ENCODE assay signal across 9 cellular contexts in genomic region chr15:33242669-33243191, GRCh38. TPM values are rescaled to one million over a fixed set of nuclear protein-coding genes. Genes with fewer than 3 reads are reported as not detected.
DNase-seq lines count a peak whose midpoint lies in the region; ATAC-seq, FAIRE-seq and TF ChIP-seq lines count a peak whose summit lies in the region.
"Had no signal": no experiment of that assay in that cellular context is flagged by ENCODE, and none has a peak within 500 bp of the region (broad histone marks: within the 10 kb centered on the region; RNA-seq: fewer than 3 reads in every experiment).

No MANE protein-coding gene starts in this region.

- H2BK15ac ChIP-seq in mesenchymal stem cell (ENCODE audit: low read depth, poor library complexity, severe bottlenecking) = no peak overlapping the region

- H3K14ac ChIP-seq in mesenchymal stem cell (ENCODE audit: low read length in 2 of 2) = no peak overlapping the region

- H4K8ac ChIP-seq in mesenchymal stem cell (ENCODE audit: low read length) = no peak overlapping the region

- peaks cover 0 to 5% (median under 1%) of the 10 kb centered on the region in 4 donors for H3K4me1 Mint-ChIP-seq in naive thymus-derived CD8-positive, alpha-beta T cell
- H3K4me1 Mint-ChIP-seq: activated B cell treated with CpG ODN at 0.5 μM for 24 hours had no signal

- no TSS peak for BruUV-seq in K562 (replicated peaks; lab: Mats Ljungman, UMichigan)

- FAIRE-seq in K562 (lab: Jason Lieb, UNC) = no peak

- intact Hi-C loops in K562 (cut with micrococcal nuclease) = no loop called here

- no peak overlapping the region for H3K4ac ChIP-seq in mesenchymal stem cell (ENCODE audit: low read depth in 1 of 2, low read length in 2 of 2)

- H2BK12ac ChIP-seq in mesenchymal stem cell (ENCODE audit: low read length in 2 of 2) = peak overlapping the region in 1 of 2 experiments; percentile 54

- no peak for TF ChIP-seq EP300 in K562 (IDR thresholded peaks at IDR 0.05; ENCODE audit: low read length)

- peaks cover 0 to 2% (median 0%) of the 10 kb centered on the region in 9 donors for H3K9me3 Mint-ChIP-seq in naive thymus-derived CD8-positive, alpha-beta T cell
- H3K9me3 Mint-ChIP-seq: activated B cell treated with CpG ODN at 0.5 μM for 24 hours had no signal

- H3K27ac ChIP-seq in DND-41 (ENCODE audit: low read length) = no peak overlapping the region
- H3K27ac ChIP-seq in HUES6 (ENCODE audit: low read depth, low read length) = peak overlapping the region; percentile 69
- no peak overlapping the region for H3K27ac ChIP-seq in K562 (ENCODE audit: extremely low read depth, low read depth, low read length)
- peak overlapping the region; percentile 13 for H3K27ac ChIP-seq in mesenchymal stem cell (ENCODE audit: low read length, poor library complexity, severe bottlenecking)

- H3K9me1 ChIP-seq in K562 (ENCODE audit: control insufficient read depth, insufficient read depth, low read length) = no peaks in the 10 kb centered on the region

- ATAC-seq in DND-41 (ENCODE audit: insufficient read depth, low read depth) (no peak), K562 (no peak)
- ATAC-seq in naive thymus-derived CD8-positive, alpha-beta T cell = no peak

- no peak overlapping the region for H3K9ac ChIP-seq in DND-41 (ENCODE audit: low read depth, low read length)
- H3K9ac ChIP-seq in HUES6 (ENCODE audit: low read length) = peak overlapping the region; percentile 70
- no peak overlapping the region for H3K9ac ChIP-seq in K562 (ENCODE audit: insufficient read depth in 1 of 2, low read depth in 2 of 2, low read length in 2 of 2)
- H3K9ac ChIP-seq in mesenchymal stem cell (ENCODE audit: low read length) = peak overlapping the region; percentile 51

- H3K79me2 ChIP-seq in DND-41 (ENCODE audit: insufficient read depth, low read length) (no peaks in the 10 kb centered on the region), K562 (ENCODE audit: control insufficient read depth, insufficient read depth, low read length) (no peaks in the 10 kb centered on the region)

- H2AFZ ChIP-seq in DND-41 (ENCODE audit: low read depth, low read length) (no peak overlapping the region), K562 (ENCODE audit: low read depth, low read length) (no peak overlapping the region), mesenchymal stem cell (ENCODE audit: low read depth, low read length) (no peak overlapping the region)

- peaks cover 4% of the 10 kb centered on the region for H3K27me3 ChIP-seq in DND-41 (ENCODE audit: insufficient read depth, low read length, poor library complexity)
- no peaks in the 10 kb centered on the region for H3K27me3 ChIP-seq in HUES6 (ENCODE audit: control insufficient read depth, insufficient read depth, low read length)
- no peaks in the 10 kb centered on the region for H3K27me3 ChIP-seq in K562 (ENCODE audit: control insufficient read depth in 2 of 2, insufficient read depth in 2 of 2, low read length in 2 of 2)
- H3K27me3 ChIP-seq in mesenchymal stem cell (ENCODE audit: control insufficient read depth in 1 of 2, insufficient read depth in 1 of 2, low read length in 2 of 2) = peaks cover 0 to 7% of the 10 kb centered on the region in 2 experiments

- no peak overlapping the region for H3K4me2 ChIP-seq in DND-41 (ENCODE audit: insufficient read depth, low read length)
- no peak overlapping the region for H3K4me2 ChIP-seq in K562 (ENCODE audit: insufficient read depth, low read length)
- no peak overlapping the region for H3K4me2 ChIP-seq in mesenchymal stem cell (ENCODE audit: low read length, poor library complexity, severe bottlenecking)

- peaks cover 0 to 4% (median 0%) of the 10 kb centered on the region in 5 donors for H3K27me3 Mint-ChIP-seq in naive thymus-derived CD8-positive, alpha-beta T cell

- no peak overlapping the region for H4K91ac ChIP-seq in mesenchymal stem cell (ENCODE audit: low read length)

- no peaks in the 10 kb centered on the region for H4K20me1 ChIP-seq in DND-41 (ENCODE audit: insufficient read depth, low read length)
- no peaks in the 10 kb centered on the region for H4K20me1 ChIP-seq in K562 (replicated peaks; ENCODE audit: control insufficient read depth, insufficient read depth, low read length)

- no peak overlapping the region for H3K27ac Mint-ChIP-seq in naive thymus-derived CD8-positive, alpha-beta T cell
- H3K27ac Mint-ChIP-seq: activated B cell treated with CpG ODN at 0.5 μM for 24 hours had no signal

- no peak for TF ChIP-seq POLR2A in K562 (conservative IDR thresholded peaks at IDR 0.05)

- DNase-seq in DND-41 = no peak
- DNase-seq in K562 (ENCODE audit: extremely low read depth in 1 of 4, low spot score in 3 of 4) = peak in 2 of 4 experiments; percentile 15 to 17
- DNase-seq in mesenchymal stem cell = peak; percentile 33
- no peak for DNase-seq in NCI-H146 treated with DMSO at 0.1 percent for 48 hours (lab: John Stamatoyannopoulos, UW; ENCODE audit: unreplicated experiment)
- no peak for DNase-seq in OCI-M2 (lab: John Stamatoyannopoulos, UW; ENCODE audit: unreplicated experiment)
- no peak for DNase-seq in C1 segment of cervical spinal cord (lab: John Stamatoyannopoulos, UW)
- DNase-seq in naive thymus-derived CD8-positive, alpha-beta T cell = no peak
- DNase-seq: activated B cell treated with CpG ODN at 0.5 μM for 24 hours had no signal

- H2BK120ac ChIP-seq in mesenchymal stem cell (ENCODE audit: low read depth, low read length) = no peak overlapping the region

- no peak overlapping the region for H3K4me3 Mint-ChIP-seq in naive thymus-derived CD8-positive, alpha-beta T cell
- H3K4me3 Mint-ChIP-seq: activated B cell treated with CpG ODN at 0.5 μM for 24 hours had no signal

- no peaks in the 10 kb centered on the region for H3K9me3 ChIP-seq in DND-41 (ENCODE audit: insufficient read depth, low read length, severe bottlenecking)
- H3K9me3 ChIP-seq in HUES6 (ENCODE audit: control insufficient read depth, insufficient read depth, low read depth, low read length) = no peaks in the 10 kb centered on the region
- no peaks in the 10 kb centered on the region for H3K9me3 ChIP-seq in K562 (replicated peaks; ENCODE audit: control insufficient read depth, insufficient read depth, low read depth, low read length)
- H3K9me3 ChIP-seq in mesenchymal stem cell (ENCODE audit: control insufficient read depth, low read length) = no peaks in the 10 kb centered on the region

- H2AK5ac ChIP-seq in mesenchymal stem cell (ENCODE audit: low read length, severe bottlenecking) = peak overlapping the region; percentile 44

- no peak overlapping the region for H3K18ac ChIP-seq in mesenchymal stem cell (ENCODE audit: low read depth in 1 of 2, low read length in 2 of 2)

- H3K4me1 ChIP-seq in DND-41 (ENCODE audit: insufficient read depth, low read length) (no peaks in the 10 kb centered on the region), HUES6 (ENCODE audit: control insufficient read depth, insufficient read depth, low read length) (peaks cover 32% of the 10 kb centered on the region), K562 (replicated peaks in 1 of 2; ENCODE audit: control insufficient read depth in 2 of 2, insufficient read depth in 2 of 2, low read length in 2 of 2) (no peaks in the 10 kb centered on the region), mesenchymal stem cell (ENCODE audit: control insufficient read depth, insufficient read depth, low read depth, low read length) (peaks cover 9% of the 10 kb centered on the region)

- 1% methylated on average over 5 of the region's 5 CpGs for WGBS in K562 (ENCODE audit: insufficient coverage, low coverage, missing lambda C conversion rate)
- WGBS in mesenchymal stem cell = 86% methylated on average over 3 of the region's 5 CpGs

- H3K79me1 ChIP-seq in mesenchymal stem cell (replicated peaks; ENCODE audit: low read length, poor library complexity, severe bottlenecking) = no peaks in the 10 kb centered on the region

- H3K4me3 ChIP-seq in DND-41 (ENCODE audit: low read depth in 1 of 2, low read length in 2 of 2) = no peak overlapping the region
- H3K4me3 ChIP-seq in HUES6 (ENCODE audit: low read depth, low read length) = no peak overlapping the region
- no peak overlapping the region for H3K4me3 ChIP-seq in K562
- no peak overlapping the region for H3K4me3 ChIP-seq in mesenchymal stem cell (ENCODE audit: insufficient read depth in 1 of 2, low read depth in 1 of 2, low read length in 2 of 2)

- H3K36me3 ChIP-seq in DND-41 (ENCODE audit: insufficient read depth, low read length) (no peaks in the 10 kb centered on the region), HUES6 (ENCODE audit: control insufficient read depth, insufficient read depth, low read length) (no peaks in the 10 kb centered on the region), K562 (ENCODE audit: control insufficient read depth, insufficient read depth, low read length) (no peaks in the 10 kb centered on the region), mesenchymal stem cell (ENCODE audit: control insufficient read depth in 1 of 2, insufficient read depth in 2 of 2, low read depth in 1 of 2, low read length in 2 of 2) (no peaks in the 10 kb centered on the region)

- POLR2A ChIA-PET in K562 (lab: Yijun Ruan, JAX) = no interaction called here
- POLR2A ChIA-PET in naive thymus-derived CD8-positive, alpha-beta T cell (lab: Charles Lee) = no interaction called here

- no peaks in the 10 kb centered on the region for H3K36me3 Mint-ChIP-seq in naive thymus-derived CD8-positive, alpha-beta T cell

- 0 out of 4 replicates have a peak, but pooled peaks of 1 of the 2 experiments have one; percentile 12 for TF ChIP-seq RAD21 in K562 (CRISPR knock-in tag; conservative IDR thresholded peaks at IDR 0.05 in 1 of 2, IDR thresholded peaks at IDR 0.05 in 1 of 2)

- TF ChIP-seq CTCF in DND-41 (IDR thresholded peaks at IDR 0.05; ENCODE audit: borderline replicate concordance, extremely low read depth, low read length, poor library complexity, severe bottlenecking) = peak; percentile 48
- peak; percentile 11 to 43 (median 41); a peak in 4 of 6 replicates for TF ChIP-seq CTCF in K562 (IDR thresholded peaks at IDR 0.05 in 2 of 3, conservative IDR thresholded peaks at IDR 0.05 in 1 of 3; ENCODE audit: insufficient read depth in 2 of 3, low read depth in 1 of 3, low read length in 3 of 3)

- H2BK5ac ChIP-seq in mesenchymal stem cell (ENCODE audit: low read depth, low read length, poor library complexity, severe bottlenecking) = no peak overlapping the region

- in situ Hi-C loops in K562 (cut with MboI) = no loop called here

- CTCF ChIA-PET in K562 (lab: Yijun Ruan, JAX; ENCODE audit: low intra/inter-chr PET ratio) = no interaction called here

- H3K23ac ChIP-seq in mesenchymal stem cell (ENCODE audit: low read length in 2 of 2) = no peak overlapping the region

RNA-seq across cellular contexts. Expression of gene FMN1, which starts 48.2 kb away (rescaled TPM):
- total RNA-seq in K562 (2011; cell fraction: chromatin; rRNA removed; ENCODE audit: low replicate concordance) = 0.40 TPM in 1 of 2 replicates, not detected in the other
- not detected in 2 replicates for total RNA-seq in K562 (2011; cell fraction: nucleolus; rRNA removed)
- 0.37 TPM in 1 of 2 replicates, not detected in the other for total RNA-seq in K562 (2011; cell fraction: nucleoplasm; rRNA removed)
- total RNA-seq in K562 (2014; rRNA removed) (not detected in 2 replicates), K562 (2014; rRNA removed; fragmentation: Illumina TruSeq; extraction: Trizol) (not detected in 2 replicates), K562 (2015; rRNA removed; fragmentation: Illumina TruSeq; extraction: Trizol) (0.04 TPM in 1 of 2 replicates, not detected in the other), K562 (2021) (0.07 TPM in 2 replicates)
- polyA plus RNA-seq in K562 (2011; rRNA removed) (not detected in 2 replicates), K562 (2014; fragmentation: Illumina TruSeq; extraction: Trizol) (not detected in 2 replicates), K562 (2014; fragmentation: Nextera tagmentation; extraction: Ambion mirVana) (not detected), K562 (2014; rRNA removed) (0.03 TPM in 1 of 2 replicates, not detected in the other)
- not detected in 2 replicates for polyA plus RNA-seq in K562 (2011; cell fraction: cytosol; rRNA removed)
- 0.01 TPM in 1 of 2 replicates, not detected in the other for polyA plus RNA-seq in K562 (2011; cell fraction: nucleus; rRNA removed)
- polyA plus RNA-seq in K562 (2012) = 0.01 and 0.55 TPM in 2 replicates
- 0.04 TPM in 1 of 2 replicates, not detected in the other for polyA minus RNA-seq in K562 (2011; rRNA and poly(A)+ RNA removed)
- polyA minus RNA-seq in K562 (2011; cell fraction: cytosol; rRNA and poly(A)+ RNA removed) = 0.19 TPM in 1 of 2 replicates, not detected in the other
- not detected in 2 replicates for polyA minus RNA-seq in K562 (2011; cell fraction: nucleus; rRNA and poly(A)+ RNA removed)
- polyA plus RNA-seq in mesenchymal stem cell (2013, experiment 1 of 2) = 0.22 TPM
- polyA plus RNA-seq in mesenchymal stem cell (2013, experiment 2 of 2) = 0.33 TPM
- total RNA-seq in naive thymus-derived CD8-positive, alpha-beta T cell = under 1 TPM; 0.19 to 0.21 TPM
- polyA plus RNA-seq in naive thymus-derived CD8-positive, alpha-beta T cell = under 1 TPM in 1 of 3 donors, not detected in 2; 0.42 TPM

Comparison
In these comparisons a context has a peak if more than half of its experiments do, and no peak if none do; other contexts are left out.
1. H3K27ac ChIP-seq: peak in HUES6 (single experiment) and mesenchymal stem cell (single experiment); none in DND-41 (single experiment) and K562 (single experiment).
2. H3K9ac ChIP-seq: peak in HUES6 (single experiment) and mesenchymal stem cell (single experiment); none in DND-41 (single experiment) and K562 (0 of 2).